8 cellular contexts compared by ENCODE assay signal in genomic region chr6:14129572-14129971, GRCh38. TPM values are rescaled to one million over a fixed set of nuclear protein-coding genes. Genes with fewer than 3 reads are reported as not detected.
A peak's percentile ranks its signal among the peaks of the same experiment; 100 is the strongest.
DNase-seq lines count a peak whose midpoint lies in the region; ATAC-seq and TF ChIP-seq lines count a peak whose summit lies in the region.

No MANE protein-coding gene starts in this region.

- TF ChIP-seq POLR2A in gastrocnemius medialis (IDR thresholded peaks at IDR 0.05): no peak

- no peaks in the 10 kb centered on the region for H3K36me3 ChIP-seq in ascending aorta
- H3K36me3 ChIP-seq in gastrocnemius medialis: no peaks in the 10 kb centered on the region

- peak; percentile 28 for DNase-seq in activated CD4-positive, alpha-beta T cell treated with anti-CD3 and anti-CD28 coated beads for 48 hours
- DNase-seq in activated CD4-positive, alpha-beta T cell treated with anti-CD3 and anti-CD28 coated beads, Interleukin-2, amount 50 U/mL, for 1 hour: no peak
- DNase-seq in NCI-H526 (lab: John Stamatoyannopoulos, UW): peak; percentile 77 to 93
- no peak for DNase-seq in ascending aorta (ENCODE audit: low spot score in 2 of 2)
- peak; percentile 50 to 67 for DNase-seq in hippocampal formation (lab: John Stamatoyannopoulos, UW)
- DNase-seq in gastrocnemius medialis: peak in 1 of 2 donors; percentile 24

- intact Hi-C loops in ascending aorta (cut with DNase I) (no loop called here), gastrocnemius medialis (cut with DNase I; ENCODE audit: low total_unique reads) (no loop called here)

- H3K27me3 ChIP-seq in ascending aorta (no peaks in the 10 kb centered on the region), gastrocnemius medialis (no peaks in the 10 kb centered on the region)

- no peaks in the 10 kb centered on the region for H3K9me3 ChIP-seq in ascending aorta
- H3K9me3 ChIP-seq in gastrocnemius medialis: no peaks in the 10 kb centered on the region

- peak; percentile 18 to 61 (median 27) for TF ChIP-seq CTCF in ascending aorta (IDR thresholded peaks at IDR 0.05)
- TF ChIP-seq CTCF in gastrocnemius medialis (IDR thresholded peaks at IDR 0.05 in 4 of 5, conservative IDR thresholded peaks at IDR 0.05 in 1 of 5): peak in 2 of 5 experiments; percentile 44 to 56

- in situ Hi-C loops in gastrocnemius medialis (cut with MboI; ENCODE audit: low sequenced_read_pairs in 4 of 4): no loop called here

- ATAC-seq in HG02678 (IDR thresholded peaks at IDR 0.05; ENCODE audit: unreplicated experiment) (peak; percentile 58), gastrocnemius medialis (peak; percentile 58 to 61), HG02571 (IDR thresholded peaks at IDR 0.05; ENCODE audit: unreplicated experiment) (no peak)

- H3K27ac ChIP-seq in ascending aorta (no peak overlapping the region), gastrocnemius medialis (no peak overlapping the region)

- H3K4me1 ChIP-seq in ascending aorta (peaks cover 0 to 3% of the 10 kb centered on the region in 2 donors), gastrocnemius medialis (no peaks in the 10 kb centered on the region)

- H3K4me3 ChIP-seq in ascending aorta (no peak overlapping the region), gastrocnemius medialis (no peak overlapping the region)

RNA-seq across cellular contexts. Expression of gene CD83, which starts 12.0 kb away (rescaled TPM):
- total RNA-seq in ascending aorta (0.11 TPM), gastrocnemius medialis (under 1 TPM in 3 of 4 donors, not detected in 1; 0.27 to 0.72 (median 0.56) TPM)

Comparison
In these comparisons a context has a peak if more than half of its experiments do, and no peak if none do; other contexts are left out.
1. DNase-seq: peak in activated CD4-positive, alpha-beta T cell treated with anti-CD3 and anti-CD28 coated beads for 48 hours (single experiment), NCI-H526 (2 of 2) and hippocampal formation (2 of 2); none in activated CD4-positive, alpha-beta T cell treated with anti-CD3 and anti-CD28 coated beads, Interleukin-2, amount 50 U/mL, for 1 hour (single experiment) and ascending aorta (0 of 2).